ENCODE assay signal across 21 cellular contexts in the genomic region with DNA sequence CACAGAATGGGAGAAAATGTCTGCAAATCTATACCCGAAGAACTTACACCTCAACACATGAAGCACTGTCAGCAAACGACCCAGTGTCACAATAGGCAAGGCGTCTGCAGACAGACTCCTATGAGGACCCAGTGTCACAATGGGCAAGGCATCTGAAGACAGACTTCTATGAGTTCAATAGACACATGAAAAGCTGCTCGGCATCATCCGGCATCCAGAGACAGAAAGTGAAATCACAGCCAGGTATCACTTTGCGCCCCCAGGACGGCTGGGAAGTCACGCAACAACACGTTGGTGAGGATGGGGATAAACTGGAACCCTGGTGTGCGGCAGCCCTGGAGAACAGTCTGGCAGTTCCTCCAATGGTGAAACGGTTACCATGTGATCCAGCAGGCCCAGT.
DNase-seq lines count a peak whose midpoint lies in the region; ATAC-seq and TF ChIP-seq lines count a peak whose summit lies in the region.
"Had no signal": no experiment of that assay in that cellular context is flagged by ENCODE, and none has a peak within 500 bp of the region (broad histone marks: within the 10 kb centered on the region; RNA-seq: fewer than 3 reads in every experiment).

No MANE protein-coding gene starts in this region.

- ATAC-seq in activated naive CD4-positive, alpha-beta T cell treated with anti-CD3 and anti-CD28 coated beads, Interleukin-2, amount 50 U/mL, for 72 hours, result no peak
- no peak for ATAC-seq in CD8-positive, alpha-beta T cell
- ATAC-seq in central memory CD8-positive, alpha-beta T cell (replicated peaks; ENCODE audit: extremely low read depth, poor library complexity, severe bottlenecking), result no peak
- no peak for ATAC-seq in naive thymus-derived CD8-positive, alpha-beta T cell
- no peak for ATAC-seq in GM18867 (IDR thresholded peaks at IDR 0.05; ENCODE audit: unreplicated experiment)
- ATAC-seq: sciatic nerve; stimulated activated memory B cell treated with anti-CD40 and anti-IgM and Interleukin-4, amounts not matched to agents 10 μg/mL and 1 μg/mL and 100 μg/mL, for 72 hours had no signal

- H3K4me3 Mint-ChIP-seq in activated naive CD4-positive, alpha-beta T cell treated with anti-CD3 and anti-CD28 coated beads, Interleukin-2, amount 10 ng/mL, durations not matched to agents 7 days and 5 days, result no peak overlapping the region
- no peak overlapping the region for H3K4me3 Mint-ChIP-seq in CD8-positive, alpha-beta T cell
- no peak overlapping the region for H3K4me3 Mint-ChIP-seq in central memory CD8-positive, alpha-beta T cell
- peak overlapping the region in 7 of 10 donors; percentile 3 to 67 (median 36) for H3K4me3 Mint-ChIP-seq in naive thymus-derived CD8-positive, alpha-beta T cell
- H3K4me3 Mint-ChIP-seq: activated T-cell treated with anti-CD3 and anti-CD28 coated beads, Interleukin-2, amount 50 U/mL, for 24 hours; stimulated activated memory B cell treated with anti-CD40 and anti-IgM and Interleukin-4, amounts not matched to agents 10 μg/mL and 1 μg/mL and 100 μg/mL, for 72 hours had no signal

- CTCF ChIA-PET in activated naive CD4-positive, alpha-beta T cell treated with anti-CD3 and anti-CD28 coated beads, Interleukin-2, amount 10 ng/mL, durations not matched to agents 7 days and 5 days (lab: Charles Lee), result no interaction called here
- CTCF ChIA-PET in CD8-positive, alpha-beta T cell (lab: Charles Lee), result no interaction called here

- H3K36me3 ChIP-seq in CD8-positive, alpha-beta T cell (ENCODE audit: insufficient read depth, low read length), result no peaks in the 10 kb centered on the region
- H3K36me3 ChIP-seq: adrenal gland, cardiac muscle cell, tibial artery had no signal

- peaks cover 57% of the 10 kb centered on the region for H3K4me1 Mint-ChIP-seq in activated naive CD4-positive, alpha-beta T cell treated with anti-CD3 and anti-CD28 coated beads, Interleukin-2, amount 10 ng/mL, durations not matched to agents 7 days and 5 days
- peaks cover 54% of the 10 kb centered on the region for H3K4me1 Mint-ChIP-seq in CD8-positive, alpha-beta T cell (ENCODE audit: low read depth)
- H3K4me1 Mint-ChIP-seq in central memory CD8-positive, alpha-beta T cell, result peaks cover 59% of the 10 kb centered on the region
- H3K4me1 Mint-ChIP-seq in naive thymus-derived CD8-positive, alpha-beta T cell, result peaks cover 40 to 55% (median 53%) of the 10 kb centered on the region in 4 donors

- H3K27me3 ChIP-seq in CD8-positive, alpha-beta T cell (ENCODE audit: insufficient read depth, low read length), result no peaks in the 10 kb centered on the region
- H3K27me3 ChIP-seq: adrenal gland, cardiac muscle cell, tibial artery had no signal

- no peak overlapping the region for H3K27ac ChIP-seq in CD8-positive, alpha-beta T cell (ENCODE audit: low read depth, low read length)
- H3K27ac ChIP-seq: adrenal gland, cardiac muscle cell, tibial artery had no signal

- TF ChIP-seq CTCF in CD8-positive, alpha-beta T cell (IDR thresholded peaks at IDR 0.05), result no peak

- H3K27ac Mint-ChIP-seq in activated naive CD4-positive, alpha-beta T cell treated with anti-CD3 and anti-CD28 coated beads, Interleukin-2, amount 10 ng/mL, durations not matched to agents 7 days and 5 days, result peak overlapping the region; percentile 80
- H3K27ac Mint-ChIP-seq in activated naive CD4-positive, alpha-beta T cell treated with anti-CD3 and anti-CD28 coated beads, Interleukin-2, amount 50 U/mL, for 72 hours, result peak overlapping the region in 1 of 2 donors; percentile 72
- H3K27ac Mint-ChIP-seq in CD8-positive, alpha-beta T cell, result peak overlapping the region; percentile 68
- peak overlapping the region; percentile 37 for H3K27ac Mint-ChIP-seq in central memory CD8-positive, alpha-beta T cell (ENCODE audit: low read depth)
- H3K27ac Mint-ChIP-seq in naive thymus-derived CD8-positive, alpha-beta T cell, result peak overlapping the region; percentile 32 to 100 (median 93)
- H3K27ac Mint-ChIP-seq: activated T-cell treated with anti-CD3 and anti-CD28 coated beads, Interleukin-2, amount 50 U/mL, for 24 hours had no signal

- POLR2A ChIA-PET in CD8-positive, alpha-beta T cell (lab: Charles Lee), result no interaction called here
- POLR2A ChIA-PET in naive thymus-derived CD8-positive, alpha-beta T cell (lab: Charles Lee), result no interaction called here

- H3K4me3 ChIP-seq in CD8-positive, alpha-beta T cell (ENCODE audit: low read depth, low read length), result no peak overlapping the region
- H3K4me3 ChIP-seq: adrenal gland, cardiac muscle cell, tibial artery had no signal

- H3K4me1 ChIP-seq in CD8-positive, alpha-beta T cell (ENCODE audit: insufficient read depth, low read length), result peaks cover 50% of the 10 kb centered on the region
- H3K4me1 ChIP-seq: adrenal gland had no signal

- DNase-seq in activated naive CD4-positive, alpha-beta T cell treated with anti-CD3 and anti-CD28 coated beads, Interleukin-2, amount 10 ng/mL, durations not matched to agents 7 days and 5 days, result peak; percentile 62
- DNase-seq in activated naive CD4-positive, alpha-beta T cell treated with anti-CD3 and anti-CD28 coated beads, Interleukin-2, amount 50 U/mL, for 72 hours (ENCODE audit: low spot score in 2 of 2), result no peak
- no peak for DNase-seq in CD8-positive, alpha-beta T cell
- DNase-seq in central memory CD8-positive, alpha-beta T cell (ENCODE audit: low spot score in 2 of 2), result no peak
- DNase-seq in naive thymus-derived CD8-positive, alpha-beta T cell, result peak in 2 of 10 donors; percentile 33 to 41
- DNase-seq in NOMO-1 treated with dmso at 0.1 percent for 144 hours (lab: John Stamatoyannopoulos, UW; ENCODE audit: unreplicated experiment) (no peak), NCI-H1105 treated with DMSO at 0.1 percent for 48 hours (lab: John Stamatoyannopoulos, UW) (no peak)
- DNase-seq: activated CD4-positive, alpha-beta T cell treated with anti-CD3 and anti-CD28 coated beads, Interleukin-2, amount 50 U/mL, for 4 hours; activated T-cell treated with anti-CD3 and anti-CD28 coated beads, Interleukin-2, amount 50 U/mL, for 24 hours; adrenal gland; COR-L47; EL; Kasumi-1; NCI-H1105; NK-92 treated with Interleukin-12 subunit alpha and Interleukin-12 subunit beta, amount 100 ng/mL, for 24 hours; SK-N-SH; tibial artery had no signal

- no peaks in the 10 kb centered on the region for H3K9me3 ChIP-seq in CD8-positive, alpha-beta T cell (ENCODE audit: low read length)
- H3K9me3 ChIP-seq: adrenal gland, SK-N-SH, tibial artery had no signal

- peaks cover 13% of the 10 kb centered on the region for H3K36me3 Mint-ChIP-seq in activated naive CD4-positive, alpha-beta T cell treated with anti-CD3 and anti-CD28 coated beads, Interleukin-2, amount 10 ng/mL, durations not matched to agents 7 days and 5 days
- peaks cover 7 to 9% of the 10 kb centered on the region in 2 donors for H3K36me3 Mint-ChIP-seq in activated naive CD4-positive, alpha-beta T cell treated with anti-CD3 and anti-CD28 coated beads, Interleukin-2, amount 50 U/mL, for 72 hours
- H3K36me3 Mint-ChIP-seq in CD8-positive, alpha-beta T cell, result peaks cover 20% of the 10 kb centered on the region
- peaks cover 32% of the 10 kb centered on the region for H3K36me3 Mint-ChIP-seq in central memory CD8-positive, alpha-beta T cell (ENCODE audit: insufficient read depth)
- peaks cover 2 to 6% (median 3%) of the 10 kb centered on the region in 3 donors for H3K36me3 Mint-ChIP-seq in naive thymus-derived CD8-positive, alpha-beta T cell

- intact Hi-C loops in CD8-positive, alpha-beta T cell (cut with DNase I, micrococcal nuclease), result loop anchor here (5.0 to 10.0 kb wide), 3 partner anchors 74 to 161 kb away; no protein-coding TSS in a partner anchor

- H3K9me3 Mint-ChIP-seq in activated naive CD4-positive, alpha-beta T cell treated with anti-CD3 and anti-CD28 coated beads, Interleukin-2, amount 10 ng/mL, durations not matched to agents 7 days and 5 days, result no peaks in the 10 kb centered on the region
- H3K9me3 Mint-ChIP-seq in activated naive CD4-positive, alpha-beta T cell treated with anti-CD3 and anti-CD28 coated beads, Interleukin-2, amount 50 U/mL, for 72 hours, result no peaks in the 10 kb centered on the region
- H3K9me3 Mint-ChIP-seq in CD8-positive, alpha-beta T cell, result no peaks in the 10 kb centered on the region
- H3K9me3 Mint-ChIP-seq in central memory CD8-positive, alpha-beta T cell, result no peaks in the 10 kb centered on the region
- peaks cover 0 to 1% (median 0%) of the 10 kb centered on the region in 9 donors for H3K9me3 Mint-ChIP-seq in naive thymus-derived CD8-positive, alpha-beta T cell
- H3K9me3 Mint-ChIP-seq: activated T-cell treated with anti-CD3 and anti-CD28 coated beads, Interleukin-2, amount 50 U/mL, for 24 hours; stimulated activated memory B cell treated with anti-CD40 and anti-IgM and Interleukin-4, amounts not matched to agents 10 μg/mL and 1 μg/mL and 100 μg/mL, for 72 hours had no signal

- peaks cover 21% of the 10 kb centered on the region for H3K27me3 Mint-ChIP-seq in activated naive CD4-positive, alpha-beta T cell treated with anti-CD3 and anti-CD28 coated beads, Interleukin-2, amount 10 ng/mL, durations not matched to agents 7 days and 5 days
- no peaks in the 10 kb centered on the region for H3K27me3 Mint-ChIP-seq in CD8-positive, alpha-beta T cell (ENCODE audit: low read depth)
- no peaks in the 10 kb centered on the region for H3K27me3 Mint-ChIP-seq in central memory CD8-positive, alpha-beta T cell
- H3K27me3 Mint-ChIP-seq in naive thymus-derived CD8-positive, alpha-beta T cell, result peaks cover 0 to 2% (median 0%) of the 10 kb centered on the region in 5 donors
- H3K27me3 Mint-ChIP-seq: activated T-cell treated with anti-CD3 and anti-CD28 coated beads, Interleukin-2, amount 50 U/mL, for 24 hours; stimulated activated memory B cell treated with anti-CD40 and anti-IgM and Interleukin-4, amounts not matched to agents 10 μg/mL and 1 μg/mL and 100 μg/mL, for 72 hours had no signal

Comparison
In these comparisons a context has a peak if more than half of its experiments do, and no peak if none do; other contexts are left out.
1. H3K4me3 Mint-ChIP-seq: peak in naive thymus-derived CD8-positive, alpha-beta T cell (7 of 10); none in activated naive CD4-positive, alpha-beta T cell treated with anti-CD3 and anti-CD28 coated beads, Interleukin-2, amount 10 ng/mL, durations not matched to agents 7 days and 5 days (single experiment), CD8-positive, alpha-beta T cell (single experiment) and central memory CD8-positive, alpha-beta T cell (single experiment).